9 cellular contexts compared by ENCODE assay signal in genomic region chr1:116671835-116672234, GRCh38.
"Had no signal": no experiment of that assay in that cellular context is flagged by ENCODE, and none has a peak within 500 bp of the region (broad histone marks: within the 10 kb centered on the region; RNA-seq: fewer than 3 reads in every experiment).

No MANE protein-coding gene starts in this region.

- H3K4me1 ChIP-seq: testis had no signal

- H3K4me3 ChIP-seq: esophagus squamous epithelium, hepatocyte, lower lobe of right lung, testis had no signal

- H3K9me3 ChIP-seq: esophagus squamous epithelium, lower lobe of right lung, testis had no signal

- ATAC-seq: natural killer cell treated with Interleukin-12 subunit alpha and Interleukin-12 subunit beta and Interleukin-15 and Interleukin-18, amount 100 ng/mL, for 72 hours had no signal

- H3K36me3 ChIP-seq: esophagus squamous epithelium, lower lobe of right lung had no signal

- DNase-seq: aorta, esophagus squamous epithelium, left cardiac atrium, lower lobe of right lung, nucleus accumbens, T1000 had no signal

- H3K27me3 ChIP-seq: hepatocyte, testis had no signal
